Comparison of ENCODE assay signal across 22 cellular contexts in genomic region chr20:21147593-21147992, GRCh38. TPM values are rescaled to one million over a fixed set of nuclear protein-coding genes. Genes with fewer than 3 reads are reported as not detected.
DNase-seq lines count a peak whose midpoint lies in the region; ATAC-seq and TF ChIP-seq lines count a peak whose summit lies in the region.
"Had no signal": no experiment of that assay in that cellular context is flagged by ENCODE, and none has a peak within 500 bp of the region (broad histone marks: within the 10 kb centered on the region; RNA-seq: fewer than 3 reads in every experiment).

No MANE protein-coding gene starts in this region.

- no peak overlapping the region for H2AFZ ChIP-seq in DND-41 (ENCODE audit: low read depth, low read length)
- no peak overlapping the region for H2AFZ ChIP-seq in Loucy (ENCODE audit: low read length)

- H3K9ac ChIP-seq in DND-41 (ENCODE audit: low read depth, low read length) (no peak overlapping the region), Loucy (ENCODE audit: low read depth, low read length, poor library complexity, severe bottlenecking) (peak overlapping the region; percentile 41), adipocyte (ENCODE audit: low read length) (no peak overlapping the region)
- H3K9ac ChIP-seq: KMS-11 had no signal

- DNase-seq in DND-41 (no peak), adipocyte (ENCODE audit: low read depth) (peak; percentile 6), iris pigment epithelial cell (ENCODE audit: low read depth) (peak; percentile 18), ovary (no peak), posterior cingulate gyrus (no peak), WTC11 (ENCODE audit: low spot score) (no peak)
- DNase-seq: activated naive CD8-positive, alpha-beta T cell treated with anti-CD3 and anti-CD28 coated beads, Interleukin-2, amount 50 U/mL, for 24 hours; Caco-2; central memory CD4-positive, alpha-beta T cell; effector CD4-positive, alpha-beta T cell; NCI-H146; NCI-H2227 treated with DMSO at 0.1 percent for 48 hours; NK-92 treated with Interleukin-12 subunit alpha and Interleukin-12 subunit beta, amount 100 ng/mL, for 24 hours; SHP77 had no signal

- WGBS in ovary, 3 donors: 86 to 95% (median 88%) methylated on average over 1 of the region's 1 CpG

- H3K79me2 ChIP-seq in DND-41 (ENCODE audit: insufficient read depth, low read length) (no peaks in the 10 kb centered on the region), Loucy (ENCODE audit: insufficient read depth, low read length) (no peaks in the 10 kb centered on the region)

- H3K4me1 ChIP-seq in DND-41 (ENCODE audit: insufficient read depth, low read length) (no peaks in the 10 kb centered on the region), Loucy (ENCODE audit: insufficient read depth, low read length, poor library complexity, severe bottlenecking) (peaks cover 43% of the 10 kb centered on the region), adipocyte (ENCODE audit: control insufficient read depth, insufficient read depth, low read length) (peaks cover 4% of the 10 kb centered on the region), ovary (ENCODE audit: insufficient read depth) (peaks cover 2% of the 10 kb centered on the region)
- H3K4me1 ChIP-seq: Caco-2 had no signal

- no peak overlapping the region for H3K4me3 ChIP-seq in DND-41 (ENCODE audit: low read depth in 1 of 2, low read length in 2 of 2)
- no peak overlapping the region for H3K4me3 ChIP-seq in Loucy (ENCODE audit: low read length, poor library complexity, severe bottlenecking)
- no peak overlapping the region for H3K4me3 ChIP-seq in adipocyte (ENCODE audit: low read length)
- no peak overlapping the region for H3K4me3 ChIP-seq in ovary

- H3K27me3 ChIP-seq in DND-41 (ENCODE audit: insufficient read depth, low read length, poor library complexity): no peaks in the 10 kb centered on the region
- no peaks in the 10 kb centered on the region for H3K27me3 ChIP-seq in Loucy (ENCODE audit: insufficient read depth, low read length, poor library complexity, severe bottlenecking)
- H3K27me3 ChIP-seq in adipocyte (replicated peaks; ENCODE audit: control insufficient read depth, insufficient read depth, low read length): no peaks in the 10 kb centered on the region
- no peaks in the 10 kb centered on the region for H3K27me3 ChIP-seq in ovary

- H3K9me3 Mint-ChIP-seq in WTC11: no peaks in the 10 kb centered on the region
- H3K9me3 Mint-ChIP-seq: activated naive CD8-positive, alpha-beta T cell treated with anti-CD3 and anti-CD28 coated beads, Interleukin-2, amount 50 U/mL, for 24 hours; activated T-helper 1 cell treated with anti-CD3 and anti-CD28 coated beads, Interleukin-12 subunit alpha, Interleukin-12 subunit beta, Interleukin-2, Interleukin-4 antibody, amounts not matched to agents 30 ng/mL and 10 ng/mL and 1 ng/mL, durations not matched to agents 14 hours and 24 hours and 36 hours had no signal

- no peak overlapping the region for H3K4me2 ChIP-seq in DND-41 (ENCODE audit: insufficient read depth, low read length)
- peak overlapping the region; percentile 58 for H3K4me2 ChIP-seq in Loucy (ENCODE audit: low read depth, low read length, poor library complexity, severe bottlenecking)
- H3K4me2 ChIP-seq: KMS-11 had no signal

- TF ChIP-seq CTCF in DND-41 (IDR thresholded peaks at IDR 0.05; ENCODE audit: borderline replicate concordance, extremely low read depth, low read length, poor library complexity, severe bottlenecking): no peak
- TF ChIP-seq CTCF in Loucy (conservative IDR thresholded peaks at IDR 0.05; ENCODE audit: low read length): no peak
- TF ChIP-seq CTCF in ovary (IDR thresholded peaks at IDR 0.05): no peak
- no peak for TF ChIP-seq CTCF in WTC11 (IDR thresholded peaks at IDR 0.05)

- no peaks in the 10 kb centered on the region for H4K20me1 ChIP-seq in DND-41 (ENCODE audit: insufficient read depth, low read length)
- no peaks in the 10 kb centered on the region for H4K20me1 ChIP-seq in Loucy (ENCODE audit: insufficient read depth, low read length, poor library complexity, severe bottlenecking)

- no peaks in the 10 kb centered on the region for H3K9me3 ChIP-seq in DND-41 (ENCODE audit: insufficient read depth, low read length, severe bottlenecking)
- H3K9me3 ChIP-seq in Loucy (ENCODE audit: insufficient read depth, low read depth, low read length): no peaks in the 10 kb centered on the region
- H3K9me3 ChIP-seq in adipocyte (ENCODE audit: control insufficient read depth, low read length): no peaks in the 10 kb centered on the region
- H3K9me3 ChIP-seq in ovary: no peaks in the 10 kb centered on the region
- H3K9me3 ChIP-seq: Caco-2 had no signal

- H3K36me3 Mint-ChIP-seq in WTC11: peaks cover 6% of the 10 kb centered on the region; the same call in 1 of the 2 replicates

- POLR2A ChIA-PET in WTC11 (lab: Charles Lee): interaction anchor here (0.6 to 0.9 kb wide), 4 partner anchors 11 to 879 kb away, joined by 3 to 4 read pairs (median 4); no protein-coding TSS in a partner anchor

- CTCF ChIA-PET in WTC11 (lab: Charles Lee): interaction anchor here (1.3 kb wide), 1 partner anchor 88 kb away, joined by 4 read pairs; no protein-coding TSS in a partner anchor

- no peak for TF ChIP-seq POLR2A in ovary (IDR thresholded peaks at IDR 0.05)

- H3K27ac ChIP-seq in DND-41 (ENCODE audit: low read length): no peak overlapping the region
- no peak overlapping the region for H3K27ac ChIP-seq in ovary
- H3K27ac ChIP-seq: KMS-11 had no signal

- H3K4me3 Mint-ChIP-seq in WTC11: no peak overlapping the region
- H3K4me3 Mint-ChIP-seq: activated naive CD8-positive, alpha-beta T cell treated with anti-CD3 and anti-CD28 coated beads, Interleukin-2, amount 50 U/mL, for 24 hours; activated T-helper 1 cell treated with anti-CD3 and anti-CD28 coated beads, Interleukin-12 subunit alpha, Interleukin-12 subunit beta, Interleukin-2, Interleukin-4 antibody, amounts not matched to agents 30 ng/mL and 10 ng/mL and 1 ng/mL, durations not matched to agents 14 hours and 24 hours and 36 hours had no signal

- H3K27me3 Mint-ChIP-seq in WTC11 (ENCODE audit: low read depth): no peaks in the 10 kb centered on the region
- H3K27me3 Mint-ChIP-seq: activated naive CD8-positive, alpha-beta T cell treated with anti-CD3 and anti-CD28 coated beads, Interleukin-2, amount 50 U/mL, for 24 hours had no signal

- no peaks in the 10 kb centered on the region for H3K9me2 ChIP-seq in Loucy (replicated peaks; ENCODE audit: low read depth, low read length)

- intact Hi-C loops in ovary (cut with DNase I) (no loop called here), posterior cingulate gyrus (cut with DNase I) (no loop called here)

- H3K36me3 ChIP-seq in DND-41 (ENCODE audit: insufficient read depth, low read length) (peaks cover 5% of the 10 kb centered on the region; the same call in 1 of the 2 replicates), Loucy (ENCODE audit: insufficient read depth, low read length) (no peaks in the 10 kb centered on the region), adipocyte (ENCODE audit: control insufficient read depth, insufficient read depth, low read length, severe bottlenecking) (peaks cover 18% of the 10 kb centered on the region), ovary (no peaks in the 10 kb centered on the region)

- 0 out of 2 replicates have a peak, but pooled peaks cover 3% of the 10 kb centered on the region for H3F3A ChIP-seq in Loucy (ENCODE audit: low read depth)

- H3K4me1 Mint-ChIP-seq in WTC11: no peaks in the 10 kb centered on the region
- H3K4me1 Mint-ChIP-seq: activated naive CD8-positive, alpha-beta T cell treated with anti-CD3 and anti-CD28 coated beads, Interleukin-2, amount 50 U/mL, for 24 hours had no signal

- H3K27ac Mint-ChIP-seq in WTC11: no peak overlapping the region
- H3K27ac Mint-ChIP-seq: activated naive CD8-positive, alpha-beta T cell treated with anti-CD3 and anti-CD28 coated beads, Interleukin-2, amount 50 U/mL, for 24 hours; activated T-helper 1 cell treated with anti-CD3 and anti-CD28 coated beads, Interleukin-12 subunit alpha, Interleukin-12 subunit beta, Interleukin-2, Interleukin-4 antibody, amounts not matched to agents 30 ng/mL and 10 ng/mL and 1 ng/mL, durations not matched to agents 14 hours and 24 hours and 36 hours had no signal

- ATAC-seq in DND-41 (ENCODE audit: insufficient read depth, low read depth) (peak; percentile 48; the same call in 1 of the 3 replicates), WTC11 (no peak), GM19467 (IDR thresholded peaks at IDR 0.05; ENCODE audit: unreplicated experiment) (no peak)
- ATAC-seq: activated naive CD8-positive, alpha-beta T cell treated with anti-CD3 and anti-CD28 coated beads, Interleukin-2, amount 50 U/mL, for 24 hours; sciatic nerve had no signal

- TF ChIP-seq EP300 in ovary (IDR thresholded peaks at IDR 0.05): no peak

TF ChIP-seq in WTC11, 78 proteins besides CTCF, POLR2A, EP300 and RAD21 (continues in another document):
- TF ChIP-seq ELF4 (CRISPR knock-in tag; IDR thresholded peaks at IDR 0.05; ENCODE audit: low read depth): no peak
- TF ChIP-seq SMAD4 (CRISPR knock-in tag; IDR thresholded peaks at IDR 0.05): no peak
- TF ChIP-seq ZNF219 (CRISPR knock-in tag; IDR thresholded peaks at IDR 0.05; ENCODE audit: borderline replicate concordance): no peak

RNA-seq across cellular contexts. Expression of gene KIZ, which starts 21.7 kb away (rescaled TPM):
- total RNA-seq in ovary: 10 to 100 TPM; 20.5 to 59.5 (median 44.7) TPM
- polyA plus RNA-seq in ovary: 10 to 100 TPM; 35.3 to 42.1 TPM
- 39.6 to 43.6 TPM (median 41.8 TPM) in 3 replicates for total RNA-seq in WTC11 (2021)

RNA-seq across cellular contexts. Expression of gene LINC00237, which starts 41.4 kb away (rescaled TPM):
- total RNA-seq in ovary (under 1 TPM in 1 of 7 donors, not detected in 6; 0.72 TPM), WTC11 (2021) (0.78 to 3.1 TPM (median 0.80 TPM) in 3 replicates)
- not detected for polyA plus RNA-seq in ovary
- total RNA-seq: activated T-helper 1 cell treated with anti-CD3 and anti-CD28 coated beads, Interleukin-12 subunit alpha, Interleukin-12 subunit beta, Interleukin-2, Interleukin-4 antibody, amounts not matched to agents 30 ng/mL and 10 ng/mL and 1 ng/mL, durations not matched to agents 14 hours and 24 hours and 36 hours; G401; mucosa of gallbladder; sciatic nerve; T-helper 2 cell treated with Interferon-gamma antibody and Interleukin-4, amounts not matched to agents 100 ng/mL and 5 ng/mL, for 36 hours had no signal

Comparison
In these comparisons a context has a peak if more than half of its experiments do, and no peak if none do; other contexts are left out.
1. DNase-seq: peak in adipocyte (single experiment) and iris pigment epithelial cell (single experiment); none in DND-41 (single experiment), ovary (0 of 5), posterior cingulate gyrus (0 of 10) and WTC11 (single experiment).